ENCODE assay signal across 8 cellular contexts in genomic region chr6:105452924-105453756, GRCh38. TPM values are rescaled to one million over a fixed set of nuclear protein-coding genes. Genes with fewer than 3 reads are reported as not detected.
DNase-seq lines count a peak whose midpoint lies in the region; ATAC-seq and TF ChIP-seq lines count a peak whose summit lies in the region.

No MANE protein-coding gene starts in this region.

- no peaks in the 10 kb centered on the region for H3K79me1 ChIP-seq in H9 (ENCODE audit: insufficient read depth, low read depth, low read length, poor library complexity, severe bottlenecking)

- H3K27ac ChIP-seq in H9 (ENCODE audit: insufficient read length, low read depth, low read length) (no peak overlapping the region), prostate gland (no peak overlapping the region)

- H2BK120ac ChIP-seq in H9 (ENCODE audit: low read depth, low read length, poor library complexity, severe bottlenecking) = no peak overlapping the region

- H3K4me1 Mint-ChIP-seq in activated CD8-positive, alpha-beta memory T cell treated with anti-CD3 and anti-CD28 coated beads, Interleukin-2, amount 10 ng/mL, durations not matched to agents 7 days and 5 days = peaks cover 48% of the 10 kb centered on the region
- H3K4me1 Mint-ChIP-seq in natural killer cell treated with Interleukin-12 subunit alpha and Interleukin-12 subunit beta and Interleukin-15 and Interleukin-18, amount 100 ng/mL, for 72 hours (ENCODE audit: low read depth in 2 of 2) = peaks cover 31 to 49% of the 10 kb centered on the region in 2 donors
- peaks cover 22 to 25% of the 10 kb centered on the region in 2 experiments for H3K4me1 Mint-ChIP-seq in H9

- H2BK15ac ChIP-seq in H9 (ENCODE audit: low read depth, low read length) = no peak overlapping the region

- H2BK5ac ChIP-seq in H9 (ENCODE audit: insufficient read length, low read length) = no peak overlapping the region

- no peaks in the 10 kb centered on the region for H3K36me3 ChIP-seq in prostate gland

- H3K36me3 Mint-ChIP-seq in activated CD8-positive, alpha-beta memory T cell treated with anti-CD3 and anti-CD28 coated beads, Interleukin-2, amount 10 ng/mL, durations not matched to agents 7 days and 5 days = peaks cover 26% of the 10 kb centered on the region
- no peaks in the 10 kb centered on the region for H3K36me3 Mint-ChIP-seq in natural killer cell treated with Interleukin-12 subunit alpha and Interleukin-12 subunit beta and Interleukin-15 and Interleukin-18, amount 100 ng/mL, for 72 hours
- H3K36me3 Mint-ChIP-seq in H9 (ENCODE audit: insufficient read depth in 1 of 3, low read depth in 3 of 3) = peaks cover 0 to 7% (median 0%) of the 10 kb centered on the region in 3 experiments; a peak in 2 of 7 replicates

- no peak overlapping the region for H3K56ac ChIP-seq in H9 (ENCODE audit: insufficient read length, low read depth, low read length)

- H3T11ph ChIP-seq in H9 (ENCODE audit: low read length) = no peak overlapping the region

- H3K79me2 ChIP-seq in H9 (ENCODE audit: insufficient read depth, low read length) = no peaks in the 10 kb centered on the region

- H4K5ac ChIP-seq in H9 (ENCODE audit: insufficient read length, low read depth, low read length) = no peak overlapping the region

- H3K4ac ChIP-seq in H9 (ENCODE audit: low read depth, low read length) = no peak overlapping the region

- no peak overlapping the region for H4K91ac ChIP-seq in H9 (ENCODE audit: insufficient read length, low read depth, low read length)

- H3K27me3 Mint-ChIP-seq in activated CD8-positive, alpha-beta memory T cell treated with anti-CD3 and anti-CD28 coated beads, Interleukin-2, amount 10 ng/mL, durations not matched to agents 7 days and 5 days = no peaks in the 10 kb centered on the region
- H3K27me3 Mint-ChIP-seq in natural killer cell treated with Interleukin-12 subunit alpha and Interleukin-12 subunit beta and Interleukin-15 and Interleukin-18, amount 100 ng/mL, for 72 hours = no peaks in the 10 kb centered on the region
- H3K27me3 Mint-ChIP-seq in H9 (ENCODE audit: low read depth) = no peaks in the 10 kb centered on the region

- no peak overlapping the region for H4K8ac ChIP-seq in H9 (replicated peaks; ENCODE audit: insufficient read length, low read depth, low read length)

- peak overlapping the region; percentile 96 for H3K27ac Mint-ChIP-seq in activated CD8-positive, alpha-beta memory T cell treated with anti-CD3 and anti-CD28 coated beads, Interleukin-2, amount 10 ng/mL, durations not matched to agents 7 days and 5 days
- H3K27ac Mint-ChIP-seq in natural killer cell treated with Interleukin-12 subunit alpha and Interleukin-12 subunit beta and Interleukin-15 and Interleukin-18, amount 100 ng/mL, for 72 hours = peak overlapping the region; percentile 87 to 96
- H3K27ac Mint-ChIP-seq in H9 = no peak overlapping the region

- no peak for TF ChIP-seq POLR2A in prostate gland (IDR thresholded peaks at IDR 0.05)

- H3K4me1 ChIP-seq in H9 (ENCODE audit: insufficient read depth, low read length) = peaks cover 2% of the 10 kb centered on the region; the same call in 1 of the 2 replicates
- no peaks in the 10 kb centered on the region for H3K4me1 ChIP-seq in prostate gland (replicated peaks)

- CTCF ChIA-PET in activated CD8-positive, alpha-beta memory T cell treated with anti-CD3 and anti-CD28 coated beads, Interleukin-2, amount 10 ng/mL, durations not matched to agents 7 days and 5 days (lab: Charles Lee) = interaction anchor here (0.9 to 1.7 kb wide), 10 partner anchors 18 to 848 kb away, joined by 3 to 7 read pairs (median 3); no protein-coding TSS in a partner anchor

- no peak overlapping the region for H3K9ac ChIP-seq in H9 (ENCODE audit: extremely low read depth, insufficient read length, low read length)

- WGBS in H9 (ENCODE audit: extremely low coverage, insufficient read length, low lambda C conversion rate) = no CpG with 5 or more reads among the region's 8 CpGs
- 52% methylated on average over 8 of the region's 8 CpGs for WGBS in prostate gland

- no peak overlapping the region for H3K23ac ChIP-seq in H9 (ENCODE audit: insufficient read length, low read depth, low read length)

- H3K18ac ChIP-seq in H9 (ENCODE audit: insufficient read length, low read depth, low read length) = no peak overlapping the region

- H2BK20ac ChIP-seq in H9 (ENCODE audit: low read depth, low read length, poor library complexity, severe bottlenecking) = no peak overlapping the region

- H3K14ac ChIP-seq in H9 (ENCODE audit: insufficient read depth, low read length) = no peak overlapping the region

- no peak overlapping the region for H3K4me2 ChIP-seq in H9 (ENCODE audit: insufficient read depth, insufficient read length, low read length)

- no peaks in the 10 kb centered on the region for H4K20me1 ChIP-seq in H9 (ENCODE audit: control insufficient read depth, insufficient read depth, insufficient read length)

- TF ChIP-seq CTCF in H9 (conservative IDR thresholded peaks at IDR 0.05) (no peak), prostate gland (IDR thresholded peaks at IDR 0.05) (no peak)

- ATAC-seq in GM18873 (IDR thresholded peaks at IDR 0.05; ENCODE audit: low FRiP score, unreplicated experiment) = peak; percentile 58
- peak; percentile 61 for ATAC-seq in HG03175 (IDR thresholded peaks at IDR 0.05; ENCODE audit: unreplicated experiment)
- peak; percentile 94 for ATAC-seq in activated CD8-positive, alpha-beta memory T cell treated with anti-CD3 and anti-CD28 coated beads, Interleukin-2, amount 10 ng/mL, durations not matched to agents 7 days and 5 days
- ATAC-seq in natural killer cell treated with Interleukin-12 subunit alpha and Interleukin-12 subunit beta and Interleukin-15 and Interleukin-18, amount 100 ng/mL, for 72 hours = peak; percentile 96 to 99

- no peaks in the 10 kb centered on the region for H3K23me2 ChIP-seq in H9 (ENCODE audit: insufficient read length, low read depth, low read length, poor library complexity, severe bottlenecking)

- intact Hi-C loops in prostate gland (cut with DNase I) = no loop called here

- no peak overlapping the region for H2AK5ac ChIP-seq in H9 (ENCODE audit: insufficient read length, low read length)

- H2BK12ac ChIP-seq in H9 (ENCODE audit: insufficient read length, low read depth, low read length) = no peak overlapping the region

- no peaks in the 10 kb centered on the region for H3K27me3 ChIP-seq in H9 (ENCODE audit: insufficient read depth, low read length)
- H3K27me3 ChIP-seq in prostate gland (replicated peaks; ENCODE audit: insufficient read depth) = no peaks in the 10 kb centered on the region

- H3K4me3 Mint-ChIP-seq in activated CD8-positive, alpha-beta memory T cell treated with anti-CD3 and anti-CD28 coated beads, Interleukin-2, amount 10 ng/mL, durations not matched to agents 7 days and 5 days = peak overlapping the region; percentile 80
- peak overlapping the region; percentile 83 for H3K4me3 Mint-ChIP-seq in natural killer cell treated with Interleukin-12 subunit alpha and Interleukin-12 subunit beta and Interleukin-15 and Interleukin-18, amount 100 ng/mL, for 72 hours
- no peak overlapping the region for H3K4me3 Mint-ChIP-seq in H9

- no peak overlapping the region for H3K4me3 ChIP-seq in prostate gland

- H3K9me3 Mint-ChIP-seq in activated CD8-positive, alpha-beta memory T cell treated with anti-CD3 and anti-CD28 coated beads, Interleukin-2, amount 10 ng/mL, durations not matched to agents 7 days and 5 days (ENCODE audit: low read depth) = peaks cover 2% of the 10 kb centered on the region
- H3K9me3 Mint-ChIP-seq in natural killer cell treated with Interleukin-12 subunit alpha and Interleukin-12 subunit beta and Interleukin-15 and Interleukin-18, amount 100 ng/mL, for 72 hours = no peaks in the 10 kb centered on the region
- H3K9me3 Mint-ChIP-seq in H9 = peaks cover 2 to 5% of the 10 kb centered on the region in 2 experiments; a peak in 1 of 5 replicates

- DNase-seq in activated CD8-positive, alpha-beta memory T cell treated with anti-CD3 and anti-CD28 coated beads, Interleukin-2, amount 10 ng/mL, durations not matched to agents 7 days and 5 days = peak; percentile 85
- peak; percentile 82 for DNase-seq in natural killer cell treated with Interleukin-12 subunit alpha and Interleukin-12 subunit beta and Interleukin-15 and Interleukin-18, amount 100 ng/mL, for 72 hours (ENCODE audit: low spot score)
- DNase-seq in H9 = no peak
- DNase-seq in DMS79 treated with DMSO at 0.1 percent for 48 hours (lab: John Stamatoyannopoulos, UW) = no peak
- no peak for DNase-seq in prostate gland (ENCODE audit: low spot score)
- no peak for DNase-seq in GF-D8 (lab: John Stamatoyannopoulos, UW)

- no peaks in the 10 kb centered on the region for H3K9me3 ChIP-seq in H9 (ENCODE audit: control insufficient read depth, low read depth, low read length)
- H3K9me3 ChIP-seq in prostate gland = no peaks in the 10 kb centered on the region

- no peak overlapping the region for H2AFZ ChIP-seq in H9 (ENCODE audit: low read length)

RNA-seq across cellular contexts. Expression of gene PREP, which starts 50.3 kb away (rescaled TPM):
- 10 to 100 TPM; 44.1 to 52.9 TPM for total RNA-seq in activated CD8-positive, alpha-beta memory T cell treated with anti-CD3 and anti-CD28 coated beads, Interleukin-2, amount 10 ng/mL, durations not matched to agents 7 days and 5 days
- 10 to 100 TPM; 48.1 to 61.0 TPM for total RNA-seq in natural killer cell treated with Interleukin-12 subunit alpha and Interleukin-12 subunit beta and Interleukin-15 and Interleukin-18, amount 100 ng/mL, for 72 hours
- 52.4 and 54.0 TPM in 2 replicates for total RNA-seq in H9 (2021)
- 10 to 100 TPM in 1 of 2 donors, 1 to 10 TPM in 1; 8.9 to 54.5 TPM for total RNA-seq in prostate gland

Comparison
In these comparisons a context has a peak if more than half of its experiments do, and no peak if none do; other contexts are left out.
1. DNase-seq: peak in activated CD8-positive, alpha-beta memory T cell treated with anti-CD3 and anti-CD28 coated beads, Interleukin-2, amount 10 ng/mL, durations not matched to agents 7 days and 5 days (single experiment) and natural killer cell treated with Interleukin-12 subunit alpha and Interleukin-12 subunit beta and Interleukin-15 and Interleukin-18, amount 100 ng/mL, for 72 hours (single experiment); none in H9 (single experiment), DMS79 treated with DMSO at 0.1 percent for 48 hours (single experiment), prostate gland (single experiment) and GF-D8 (single experiment).
2. H3K27ac Mint-ChIP-seq: peak in activated CD8-positive, alpha-beta memory T cell treated with anti-CD3 and anti-CD28 coated beads, Interleukin-2, amount 10 ng/mL, durations not matched to agents 7 days and 5 days (single experiment) and natural killer cell treated with Interleukin-12 subunit alpha and Interleukin-12 subunit beta and Interleukin-15 and Interleukin-18, amount 100 ng/mL, for 72 hours (2 of 2); none in H9 (0 of 3).
3. H3K4me3 Mint-ChIP-seq: peak in activated CD8-positive, alpha-beta memory T cell treated with anti-CD3 and anti-CD28 coated beads, Interleukin-2, amount 10 ng/mL, durations not matched to agents 7 days and 5 days (single experiment) and natural killer cell treated with Interleukin-12 subunit alpha and Interleukin-12 subunit beta and Interleukin-15 and Interleukin-18, amount 100 ng/mL, for 72 hours (single experiment); none in H9 (0 of 2).
4. Peak in every context shown above with its lines, with median percentiles within 50 percentile points of each other: ATAC-seq.